1 cellular context compared by ENCODE assay signal in genomic region chr20:40887100-40887499, GRCh38.
TF ChIP-seq lines count a peak whose summit lies in the region.

No MANE protein-coding gene starts in this region.

TF ChIP-seq in HepG2, 621 proteins besides CTCF, POLR2A, EP300 and RAD21 (continued from another document and continues in another):
- no peak for TF ChIP-seq TFE3 (CRISPR knock-in tag; IDR thresholded peaks at IDR 0.05)
- TF ChIP-seq MAFG (CRISPR knock-in tag; IDR thresholded peaks at IDR 0.05): no peak
- peak; percentile 46; the same call in 1 of the 2 replicates for TF ChIP-seq SALL1 (CRISPR knock-in tag; IDR thresholded peaks at IDR 0.05)
- TF ChIP-seq ZNF234 (CRISPR knock-in tag; conservative IDR thresholded peaks at IDR 0.05): no peak
- TF ChIP-seq ZNF20 (CRISPR knock-in tag; IDR thresholded peaks at IDR 0.05): no peak
- no peak for TF ChIP-seq STAT6 (CRISPR knock-in tag; IDR thresholded peaks at IDR 0.05; ENCODE audit: borderline replicate concordance)
- peak; percentile 45; the same call in 1 of the 2 replicates for TF ChIP-seq ZNF605 (CRISPR knock-in tag; IDR thresholded peaks at IDR 0.05)
- peak; percentile 81 for TF ChIP-seq U2AF1 (optimal IDR thresholded peaks at IDR 0.05; ENCODE audit: low read depth, low read length)
- TF ChIP-seq SOX5 (CRISPR knock-in tag; IDR thresholded peaks at IDR 0.05; ENCODE audit: borderline replicate concordance): peak; percentile 11; the same call in 1 of the 2 replicates
- TF ChIP-seq, protein P1, sequence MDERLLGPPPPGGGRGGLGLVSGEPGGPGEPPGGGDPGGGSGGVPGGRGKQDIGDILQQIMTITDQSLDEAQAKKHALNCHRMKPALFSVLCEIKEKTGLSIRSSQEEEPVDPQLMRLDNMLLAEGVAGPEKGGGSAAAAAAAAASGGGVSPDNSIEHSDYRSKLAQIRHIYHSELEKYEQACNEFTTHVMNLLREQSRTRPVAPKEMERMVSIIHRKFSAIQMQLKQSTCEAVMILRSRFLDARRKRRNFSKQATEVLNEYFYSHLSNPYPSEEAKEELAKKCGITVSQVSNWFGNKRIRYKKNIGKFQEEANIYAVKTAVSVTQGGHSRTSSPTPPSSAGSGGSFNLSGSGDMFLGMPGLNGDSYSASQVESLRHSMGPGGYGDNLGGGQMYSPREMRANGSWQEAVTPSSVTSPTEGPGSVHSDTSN (CRISPR knock-in tag; IDR thresholded peaks at IDR 0.05): peak; percentile 55; the same call in 1 of the 2 replicates
- TF ChIP-seq MED1 (CRISPR knock-in tag; IDR thresholded peaks at IDR 0.05): no peak
- TF ChIP-seq PAF1 (CRISPR knock-in tag; IDR thresholded peaks at IDR 0.05): no peak
- TF ChIP-seq PHF21A (CRISPR knock-in tag; IDR thresholded peaks at IDR 0.05): peak; percentile 53; the same call in 1 of the 2 replicates
- TF ChIP-seq ZNF496 (CRISPR knock-in tag; IDR thresholded peaks at IDR 0.05; ENCODE audit: insufficient replicate concordance): no peak
- peak; percentile 62 for TF ChIP-seq ZNF687 (CRISPR knock-in tag; IDR thresholded peaks at IDR 0.05)
- no peak for TF ChIP-seq ZNF75D (CRISPR knock-in tag; IDR thresholded peaks at IDR 0.05; ENCODE audit: borderline replicate concordance)
- no peak for TF ChIP-seq HIVEP1 (CRISPR knock-in tag; IDR thresholded peaks at IDR 0.05)
- peak; percentile 26; the same call in 1 of the 2 replicates for TF ChIP-seq ZNF557 (CRISPR knock-in tag; IDR thresholded peaks at IDR 0.05)
- TF ChIP-seq, protein P2, sequence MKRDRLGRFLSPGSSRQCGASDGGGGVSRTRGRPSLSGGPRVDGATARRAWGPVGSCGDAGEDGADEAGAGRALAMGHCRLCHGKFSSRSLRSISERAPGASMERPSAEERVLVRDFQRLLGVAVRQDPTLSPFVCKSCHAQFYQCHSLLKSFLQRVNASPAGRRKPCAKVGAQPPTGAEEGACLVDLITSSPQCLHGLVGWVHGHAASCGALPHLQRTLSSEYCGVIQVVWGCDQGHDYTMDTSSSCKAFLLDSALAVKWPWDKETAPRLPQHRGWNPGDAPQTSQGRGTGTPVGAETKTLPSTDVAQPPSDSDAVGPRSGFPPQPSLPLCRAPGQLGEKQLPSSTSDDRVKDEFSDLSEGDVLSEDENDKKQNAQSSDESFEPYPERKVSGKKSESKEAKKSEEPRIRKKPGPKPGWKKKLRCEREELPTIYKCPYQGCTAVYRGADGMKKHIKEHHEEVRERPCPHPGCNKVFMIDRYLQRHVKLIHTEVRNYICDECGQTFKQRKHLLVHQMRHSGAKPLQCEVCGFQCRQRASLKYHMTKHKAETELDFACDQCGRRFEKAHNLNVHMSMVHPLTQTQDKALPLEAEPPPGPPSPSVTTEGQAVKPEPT (CRISPR knock-in tag; IDR thresholded peaks at IDR 0.05; ENCODE audit: low read depth): no peak
- TF ChIP-seq STAT5B (CRISPR knock-in tag; IDR thresholded peaks at IDR 0.05): no peak
- TF ChIP-seq PHB2 (IDR thresholded peaks at IDR 0.05; ENCODE audit: partially characterized antibody): no peak
- TF ChIP-seq GPN1 (CRISPR knock-in tag; IDR thresholded peaks at IDR 0.05; ENCODE audit: borderline replicate concordance): no peak
- TF ChIP-seq ZNF33B (CRISPR knock-in tag; IDR thresholded peaks at IDR 0.05): no peak
- no peak for TF ChIP-seq ESRRA (CRISPR knock-in tag; IDR thresholded peaks at IDR 0.05; ENCODE audit: low read depth)
- no peak for TF ChIP-seq MTF1 (CRISPR knock-in tag; IDR thresholded peaks at IDR 0.05)
- no peak for TF ChIP-seq SMAD1 (CRISPR knock-in tag; IDR thresholded peaks at IDR 0.05; ENCODE audit: borderline replicate concordance, low read depth)
- no peak for TF ChIP-seq FOSL1 (CRISPR knock-in tag; IDR thresholded peaks at IDR 0.05; ENCODE audit: borderline replicate concordance)
- TF ChIP-seq JUND (CRISPR knock-in tag; IDR thresholded peaks at IDR 0.05): no peak
- no peak for TF ChIP-seq NONO (IDR thresholded peaks at IDR 0.05)
- peak; percentile 48; the same call in 1 of the 2 replicates for TF ChIP-seq NONO (CRISPR knock-in tag; conservative IDR thresholded peaks at IDR 0.05)
- no peak for TF ChIP-seq ZNF326 (CRISPR knock-in tag; IDR thresholded peaks at IDR 0.05; ENCODE audit: borderline replicate concordance)
- TF ChIP-seq, protein P3, sequence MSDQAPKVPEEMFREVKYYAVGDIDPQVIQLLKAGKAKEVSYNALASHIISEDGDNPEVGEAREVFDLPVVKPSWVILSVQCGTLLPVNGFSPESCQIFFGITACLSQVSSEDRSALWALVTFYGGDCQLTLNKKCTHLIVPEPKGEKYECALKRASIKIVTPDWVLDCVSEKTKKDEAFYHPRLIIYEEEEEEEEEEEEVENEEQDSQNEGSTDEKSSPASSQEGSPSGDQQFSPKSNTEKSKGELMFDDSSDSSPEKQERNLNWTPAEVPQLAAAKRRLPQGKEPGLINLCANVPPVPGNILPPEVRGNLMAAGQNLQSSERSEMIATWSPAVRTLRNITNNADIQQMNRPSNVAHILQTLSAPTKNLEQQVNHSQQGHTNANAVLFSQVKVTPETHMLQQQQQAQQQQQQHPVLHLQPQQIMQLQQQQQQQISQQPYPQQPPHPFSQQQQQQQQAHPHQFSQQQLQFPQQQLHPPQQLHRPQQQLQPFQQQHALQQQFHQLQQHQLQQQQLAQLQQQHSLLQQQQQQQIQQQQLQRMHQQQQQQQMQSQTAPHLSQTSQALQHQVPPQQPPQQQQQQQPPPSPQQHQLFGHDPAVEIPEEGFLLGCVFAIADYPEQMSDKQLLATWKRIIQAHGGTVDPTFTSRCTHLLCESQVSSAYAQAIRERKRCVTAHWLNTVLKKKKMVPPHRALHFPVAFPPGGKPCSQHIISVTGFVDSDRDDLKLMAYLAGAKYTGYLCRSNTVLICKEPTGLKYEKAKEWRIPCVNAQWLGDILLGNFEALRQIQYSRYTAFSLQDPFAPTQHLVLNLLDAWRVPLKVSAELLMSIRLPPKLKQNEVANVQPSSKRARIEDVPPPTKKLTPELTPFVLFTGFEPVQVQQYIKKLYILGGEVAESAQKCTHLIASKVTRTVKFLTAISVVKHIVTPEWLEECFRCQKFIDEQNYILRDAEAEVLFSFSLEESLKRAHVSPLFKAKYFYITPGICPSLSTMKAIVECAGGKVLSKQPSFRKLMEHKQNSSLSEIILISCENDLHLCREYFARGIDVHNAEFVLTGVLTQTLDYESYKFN (CRISPR knock-in tag; conservative IDR thresholded peaks at IDR 0.05): 0 out of 2 replicates have a peak, but pooled peaks have one; percentile 31
- TF ChIP-seq ZNF737 (CRISPR knock-in tag; IDR thresholded peaks at IDR 0.05; ENCODE audit: borderline replicate concordance): no peak
- peak; percentile 71 for TF ChIP-seq HNRNPLL (IDR thresholded peaks at IDR 0.05; ENCODE audit: low read depth, low read length, poor library complexity, severe bottlenecking)
- TF ChIP-seq, protein P4, sequence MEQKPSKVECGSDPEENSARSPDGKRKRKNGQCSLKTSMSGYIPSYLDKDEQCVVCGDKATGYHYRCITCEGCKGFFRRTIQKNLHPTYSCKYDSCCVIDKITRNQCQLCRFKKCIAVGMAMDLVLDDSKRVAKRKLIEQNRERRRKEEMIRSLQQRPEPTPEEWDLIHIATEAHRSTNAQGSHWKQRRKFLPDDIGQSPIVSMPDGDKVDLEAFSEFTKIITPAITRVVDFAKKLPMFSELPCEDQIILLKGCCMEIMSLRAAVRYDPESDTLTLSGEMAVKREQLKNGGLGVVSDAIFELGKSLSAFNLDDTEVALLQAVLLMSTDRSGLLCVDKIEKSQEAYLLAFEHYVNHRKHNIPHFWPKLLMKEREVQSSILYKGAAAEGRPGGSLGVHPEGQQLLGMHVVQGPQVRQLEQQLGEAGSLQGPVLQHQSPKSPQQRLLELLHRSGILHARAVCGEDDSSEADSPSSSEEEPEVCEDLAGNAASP (CRISPR knock-in tag; IDR thresholded peaks at IDR 0.05; ENCODE audit: borderline replicate concordance): no peak
- no peak for TF ChIP-seq SOX6 (IDR thresholded peaks at IDR 0.05)
- peak; percentile 22; the same call in 1 of the 2 replicates for TF ChIP-seq SOX6 (CRISPR knock-in tag; IDR thresholded peaks at IDR 0.05)
- no peak for TF ChIP-seq KLF15 (CRISPR knock-in tag; IDR thresholded peaks at IDR 0.05; ENCODE audit: borderline replicate concordance)
- TF ChIP-seq ZNF546 (CRISPR knock-in tag; conservative IDR thresholded peaks at IDR 0.05): no peak
- TF ChIP-seq TFDP1 (CRISPR knock-in tag; IDR thresholded peaks at IDR 0.05; ENCODE audit: borderline replicate concordance): peak; percentile 45; the same call in 1 of the 2 replicates
- TF ChIP-seq, protein P5, sequence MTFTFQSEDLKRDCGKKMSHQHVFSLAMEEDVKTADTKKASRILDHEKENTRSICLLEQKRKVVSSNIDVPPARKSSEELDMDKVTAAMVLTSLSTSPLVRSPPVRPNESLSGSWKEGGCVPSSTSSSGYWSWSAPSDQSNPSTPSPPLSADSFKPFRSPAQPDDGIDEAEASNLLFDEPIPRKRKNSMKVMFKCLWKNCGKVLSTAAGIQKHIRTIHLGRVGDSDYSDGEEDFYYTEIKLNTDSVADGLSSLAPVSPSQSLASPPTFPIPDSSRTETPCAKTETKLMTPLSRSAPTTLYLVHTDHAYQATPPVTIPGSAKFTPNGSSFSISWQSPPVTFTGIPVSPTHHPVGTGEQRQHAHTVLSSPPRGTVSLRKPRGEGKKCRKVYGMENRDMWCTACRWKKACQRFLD (CRISPR knock-in tag; IDR thresholded peaks at IDR 0.05; ENCODE audit: borderline replicate concordance): no peak
- no peak for TF ChIP-seq EHMT2 (IDR thresholded peaks at IDR 0.05; ENCODE audit: borderline replicate concordance, low read depth, low read length)
